11 cellular contexts compared by ENCODE assay signal in the genomic region with DNA sequence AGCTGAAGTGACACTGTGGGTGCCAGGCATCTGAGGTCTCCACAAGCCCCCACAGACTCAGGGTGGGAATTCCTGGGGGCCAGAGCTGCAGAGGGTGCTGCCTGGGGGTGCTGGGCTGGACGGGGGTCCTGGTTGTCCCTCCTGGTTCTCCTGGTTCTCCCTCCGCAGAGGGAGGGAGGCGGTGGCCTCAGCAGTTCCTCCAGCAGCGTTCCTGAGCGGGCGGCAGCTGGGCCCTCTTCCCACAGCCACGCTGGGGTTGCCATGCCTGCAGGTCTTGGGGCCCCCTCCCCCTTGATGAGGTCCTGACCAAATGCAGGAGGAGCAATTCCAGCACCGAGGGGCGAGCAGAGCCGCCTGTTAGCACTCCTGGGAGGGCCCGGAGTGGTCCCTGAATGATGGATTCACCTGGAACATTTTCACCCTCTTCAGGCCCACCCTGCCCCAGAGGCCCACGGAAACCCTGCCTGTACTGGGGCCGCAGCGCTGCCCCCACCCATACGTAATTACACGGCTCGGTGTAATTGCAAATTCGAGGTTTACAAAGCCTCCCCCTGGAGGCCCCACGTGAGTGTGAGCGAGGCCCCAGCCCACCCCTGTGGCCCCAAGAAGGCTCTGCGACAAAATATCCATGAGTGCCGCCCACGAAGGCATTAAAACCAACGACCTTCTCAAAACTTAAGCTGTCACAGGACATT. TPM values are rescaled to one million over a fixed set of nuclear protein-coding genes. Genes with fewer than 3 reads are reported as not detected.
DNase-seq lines count a peak whose midpoint lies in the region; TF ChIP-seq lines count a peak whose summit lies in the region.
"Had no signal": no experiment of that assay in that cellular context is flagged by ENCODE, and none has a peak within 500 bp of the region (broad histone marks: within the 10 kb centered on the region; RNA-seq: fewer than 3 reads in every experiment).

No MANE protein-coding gene starts in this region.

- H3K14ac ChIP-seq in trophoblast cell (ENCODE audit: low read length): no peak overlapping the region

- H3K9me3 ChIP-seq in trophoblast cell (ENCODE audit: insufficient read depth, low read depth, low read length): peaks cover 2% of the 10 kb centered on the region
- H3K9me3 ChIP-seq in MM.1S (replicated peaks; ENCODE audit: insufficient read depth, low read length): no peaks in the 10 kb centered on the region

- no peaks in the 10 kb centered on the region for H3F3A ChIP-seq in MM.1S (ENCODE audit: insufficient read depth, low read length)

- H3K9me2 ChIP-seq in MM.1S (replicated peaks; ENCODE audit: insufficient read depth, low read length): no peaks in the 10 kb centered on the region

- H3K27me3 ChIP-seq in trophoblast cell (ENCODE audit: insufficient read depth, low read length): no peaks in the 10 kb centered on the region
- H3K27me3 ChIP-seq in MM.1S (replicated peaks; ENCODE audit: insufficient read depth, low read length): peaks cover 71% of the 10 kb centered on the region

- H3K4me3 Mint-ChIP-seq in activated T-helper 2 cell treated with anti-CD3 and anti-CD28 coated beads, Interferon-gamma antibody, Interleukin-2, Interleukin-4, amounts not matched to agents 10 μg/mL and 5 μg/mL and 100 μg/mL, durations not matched to agents 14 hours and 24 hours and 36 hours (ENCODE audit: low read depth): peak overlapping the region; percentile 85

- H3K79me1 ChIP-seq in trophoblast cell (ENCODE audit: low read length): no peaks in the 10 kb centered on the region

- H3K27me3 Mint-ChIP-seq in activated T-helper 2 cell treated with anti-CD3 and anti-CD28 coated beads, Interferon-gamma antibody, Interleukin-2, Interleukin-4, amounts not matched to agents 10 μg/mL and 5 μg/mL and 100 μg/mL, durations not matched to agents 14 hours and 24 hours and 36 hours (ENCODE audit: low read depth): no peaks in the 10 kb centered on the region

- H4K20me1 ChIP-seq in MM.1S (ENCODE audit: insufficient read depth, low read length): no peaks in the 10 kb centered on the region

- intact Hi-C loops in activated T-helper 2 cell treated with anti-CD3 and anti-CD28 coated beads, Interferon-gamma antibody, Interleukin-2, Interleukin-4, amounts not matched to agents 10 μg/mL and 5 μg/mL and 100 μg/mL, durations not matched to agents 14 hours and 24 hours and 36 hours (cut with micrococcal nuclease): loop anchor here (10.0 kb wide), 2 partner anchors 74 to 594 kb away; partner anchors contain the start of gene CD81

- H3K36me3 ChIP-seq in trophoblast cell (ENCODE audit: control insufficient read depth in 1 of 2, insufficient read depth in 2 of 2, low read length in 2 of 2) (no peaks in the 10 kb centered on the region), MM.1S (replicated peaks; ENCODE audit: insufficient read depth, low read length) (no peaks in the 10 kb centered on the region)

- no peak overlapping the region for H2AK5ac ChIP-seq in trophoblast cell (ENCODE audit: low read length)

- no peaks in the 10 kb centered on the region for H3K79me2 ChIP-seq in trophoblast cell (ENCODE audit: control insufficient read depth, insufficient read depth, low read length, poor library complexity)
- no peaks in the 10 kb centered on the region for H3K79me2 ChIP-seq in MM.1S (ENCODE audit: low read length)

- H4K12ac ChIP-seq in trophoblast cell (ENCODE audit: low read depth, low read length): no peak overlapping the region

- H3K4me2 ChIP-seq in trophoblast cell (ENCODE audit: low read length) (no peak overlapping the region), MM.1S (ENCODE audit: low read depth, low read length) (no peak overlapping the region)

- no peak overlapping the region for H4K8ac ChIP-seq in trophoblast cell (ENCODE audit: low read depth, low read length)

- no peak overlapping the region for H2BK12ac ChIP-seq in trophoblast cell (ENCODE audit: low read length)

- no peak overlapping the region for H2BK5ac ChIP-seq in trophoblast cell (ENCODE audit: low read depth, low read length, poor library complexity)

- no peak overlapping the region for H4K91ac ChIP-seq in trophoblast cell (ENCODE audit: low read depth, low read length)

- H3K4me3 ChIP-seq in trophoblast cell (ENCODE audit: low read depth, low read length): no peak overlapping the region
- H3K4me3 ChIP-seq in MM.1S (ENCODE audit: low read length): no peak overlapping the region

- no CpG with 5 or more reads among the region's 24 CpGs for WGBS in trophoblast cell (ENCODE audit: extremely low coverage, insufficient coverage, insufficient read length)

- no peaks in the 10 kb centered on the region for H3K9me3 Mint-ChIP-seq in activated T-helper 2 cell treated with anti-CD3 and anti-CD28 coated beads, Interferon-gamma antibody, Interleukin-2, Interleukin-4, amounts not matched to agents 10 μg/mL and 5 μg/mL and 100 μg/mL, durations not matched to agents 14 hours and 24 hours and 36 hours

- H3K27ac ChIP-seq in trophoblast cell (ENCODE audit: low read depth, low read length) (no peak overlapping the region), MM.1S (ENCODE audit: low read length) (no peak overlapping the region)

- DNase-seq in stimulated activated CD4-positive, alpha-beta T cell treated with anti-CD3 and anti-CD28 coated beads, Interleukin-4, amount 100 ng/mL, for 1 hour: peak; percentile 15
- no peak for DNase-seq in stimulated activated CD4-positive, alpha-beta T cell treated with anti-CD3 and anti-CD28 coated beads, Interleukin-4, amount 100 ng/mL, for 4 hours
- no peak for DNase-seq in activated T-helper 2 cell treated with anti-CD3 and anti-CD28 coated beads, Interferon-gamma antibody, Interleukin-2, Interleukin-4, amounts not matched to agents 10 μg/mL and 5 μg/mL and 100 μg/mL, durations not matched to agents 14 hours and 24 hours and 36 hours (ENCODE audit: low spot score)
- DNase-seq in mesenteric fat pad (ENCODE audit: low spot score) (peak; percentile 87), trophoblast cell (no peak), MM.1S (no peak), anterior cingulate cortex (lab: John Stamatoyannopoulos, UW) (no peak), NCI-H187 treated with DMSO at 0.1 percent for 48 hours (lab: John Stamatoyannopoulos, UW) (no peak)
- DNase-seq: Calu3 had no signal

- peaks cover 28% of the 10 kb centered on the region for H3K4me1 Mint-ChIP-seq in activated T-helper 2 cell treated with anti-CD3 and anti-CD28 coated beads, Interferon-gamma antibody, Interleukin-2, Interleukin-4, amounts not matched to agents 10 μg/mL and 5 μg/mL and 100 μg/mL, durations not matched to agents 14 hours and 24 hours and 36 hours (ENCODE audit: low read depth)

- H3K4ac ChIP-seq in trophoblast cell (ENCODE audit: low read depth, low read length): no peak overlapping the region

- peak overlapping the region; percentile 89 for H3K27ac Mint-ChIP-seq in activated T-helper 2 cell treated with anti-CD3 and anti-CD28 coated beads, Interferon-gamma antibody, Interleukin-2, Interleukin-4, amounts not matched to agents 10 μg/mL and 5 μg/mL and 100 μg/mL, durations not matched to agents 14 hours and 24 hours and 36 hours

- H3K4me1 ChIP-seq in trophoblast cell (ENCODE audit: control insufficient read depth in 1 of 2, insufficient read depth in 2 of 2, low read length in 2 of 2) (no peaks in the 10 kb centered on the region), MM.1S (ENCODE audit: low read length) (peaks cover 6% of the 10 kb centered on the region; the same call in 1 of the 2 replicates)

- H2BK120ac ChIP-seq in trophoblast cell (ENCODE audit: insufficient read depth, low read length, poor library complexity): no peak overlapping the region

- no peak overlapping the region for H3K23ac ChIP-seq in trophoblast cell (ENCODE audit: low read length)

- no peak for TF ChIP-seq CTCF in MM.1S (IDR thresholded peaks at IDR 0.05; ENCODE audit: low read length)

- no peak overlapping the region for H3K18ac ChIP-seq in trophoblast cell (ENCODE audit: low read length)

- no peaks in the 10 kb centered on the region for H3K36me3 Mint-ChIP-seq in activated T-helper 2 cell treated with anti-CD3 and anti-CD28 coated beads, Interferon-gamma antibody, Interleukin-2, Interleukin-4, amounts not matched to agents 10 μg/mL and 5 μg/mL and 100 μg/mL, durations not matched to agents 14 hours and 24 hours and 36 hours (ENCODE audit: low read depth)

- no peak overlapping the region for H3K9ac ChIP-seq in trophoblast cell (ENCODE audit: low read length)
- H3K9ac ChIP-seq in MM.1S (ENCODE audit: low read length): no peak overlapping the region

- no peak overlapping the region for H2AFZ ChIP-seq in trophoblast cell (ENCODE audit: insufficient read depth, low read length, poor library complexity)
- H2AFZ ChIP-seq in MM.1S (ENCODE audit: low read length): no peak overlapping the region

RNA-seq across cellular contexts. Expression of gene C11orf21, which starts 0.6 kb away (rescaled TPM):
- 3.1 and 3.4 TPM in 2 replicates for total RNA-seq in activated T-helper 2 cell treated with anti-CD3 and anti-CD28 coated beads, Interferon-gamma antibody, Interleukin-2, Interleukin-4, amounts not matched to agents 10 μg/mL and 5 μg/mL and 100 μg/mL, durations not matched to agents 14 hours and 24 hours and 36 hours
- 1.0 TPM for total RNA-seq in mesenteric fat pad
- not detected in 2 replicates for polyA plus RNA-seq in trophoblast cell (2013)
- total RNA-seq: Calu3, endothelial cell of umbilical vein, kidney epithelial cell had no signal
- polyA plus RNA-seq: endothelial cell of umbilical vein had no signal

RNA-seq across cellular contexts. Expression of gene TSPAN32, which starts 0.7 kb away (rescaled TPM):
- 4.6 and 4.8 TPM in 2 replicates for total RNA-seq in activated T-helper 2 cell treated with anti-CD3 and anti-CD28 coated beads, Interferon-gamma antibody, Interleukin-2, Interleukin-4, amounts not matched to agents 10 μg/mL and 5 μg/mL and 100 μg/mL, durations not matched to agents 14 hours and 24 hours and 36 hours
- total RNA-seq in mesenteric fat pad: 1.3 TPM
- not detected in 2 replicates for polyA plus RNA-seq in trophoblast cell (2013)
- total RNA-seq: Calu3, endothelial cell of umbilical vein had no signal
- polyA plus RNA-seq: endothelial cell of umbilical vein had no signal

RNA-seq across cellular contexts. Expression of gene ASCL2, which starts 30.7 kb away (rescaled TPM):
- total RNA-seq in activated T-helper 2 cell treated with anti-CD3 and anti-CD28 coated beads, Interferon-gamma antibody, Interleukin-2, Interleukin-4, amounts not matched to agents 10 μg/mL and 5 μg/mL and 100 μg/mL, durations not matched to agents 14 hours and 24 hours and 36 hours: 0.23 and 0.25 TPM in 2 replicates
- total RNA-seq in mesenteric fat pad: 0.64 TPM
- polyA plus RNA-seq in trophoblast cell (2013): 0.59 and 0.60 TPM in 2 replicates
- total RNA-seq: Calu3, endothelial cell of umbilical vein, kidney epithelial cell had no signal
- polyA plus RNA-seq: endothelial cell of umbilical vein had no signal

Comparison
In these comparisons a context has a peak if more than half of its experiments do, and no peak if none do; other contexts are left out.
1. DNase-seq: peak in stimulated activated CD4-positive, alpha-beta T cell treated with anti-CD3 and anti-CD28 coated beads, Interleukin-4, amount 100 ng/mL, for 1 hour (single experiment) and mesenteric fat pad (single experiment); none in stimulated activated CD4-positive, alpha-beta T cell treated with anti-CD3 and anti-CD28 coated beads, Interleukin-4, amount 100 ng/mL, for 4 hours (0 of 2), activated T-helper 2 cell treated with anti-CD3 and anti-CD28 coated beads, Interferon-gamma antibody, Interleukin-2, Interleukin-4, amounts not matched to agents 10 μg/mL and 5 μg/mL and 100 μg/mL, durations not matched to agents 14 hours and 24 hours and 36 hours (single experiment), trophoblast cell (0 of 2), MM.1S (single experiment), anterior cingulate cortex (0 of 58) and NCI-H187 treated with DMSO at 0.1 percent for 48 hours (single experiment).